In genomic region chr1:58783993-58784757, GRCh38 we compare ENCODE assay signal across 1 cellular context.
TF ChIP-seq lines count a peak whose summit lies in the region.

JUN (minus strand) TSS chr1:58784047; CDS start chr1:58783070, 977 bp downstream.

TF ChIP-seq in HepG2, 621 proteins besides CTCF, POLR2A, EP300 and RAD21 (continued from another document and continues in another):
- TF ChIP-seq ZNF704 (CRISPR knock-in tag; IDR thresholded peaks at IDR 0.05; ENCODE audit: borderline replicate concordance) (no peak), YEATS4 (CRISPR knock-in tag; IDR thresholded peaks at IDR 0.05; ENCODE audit: borderline replicate concordance) (peak; percentile 73), NFE2 (CRISPR knock-in tag; IDR thresholded peaks at IDR 0.05) (no peak), ETV5 (CRISPR knock-in tag; IDR thresholded peaks at IDR 0.05; ENCODE audit: borderline replicate concordance) (peak; percentile 83), ZNF792 (CRISPR knock-in tag; IDR thresholded peaks at IDR 0.05) (peak; percentile 90), ZNF550 (CRISPR knock-in tag; IDR thresholded peaks at IDR 0.05; ENCODE audit: borderline replicate concordance) (no peak), NFYC (CRISPR knock-in tag; IDR thresholded peaks at IDR 0.05) (peak; percentile 89), ZNF747 (CRISPR knock-in tag; IDR thresholded peaks at IDR 0.05; ENCODE audit: borderline replicate concordance) (no peak; the same call in 1 of the 2 replicates), FOSL2 (CRISPR knock-in tag; IDR thresholded peaks at IDR 0.05) (peak; percentile 41), MEIS2 (CRISPR knock-in tag; IDR thresholded peaks at IDR 0.05) (peak; percentile 19; the same call in 1 of the 2 replicates), IRF2 (CRISPR knock-in tag; IDR thresholded peaks at IDR 0.05) (peak; percentile 41), ZNF569 (CRISPR knock-in tag; IDR thresholded peaks at IDR 0.05; ENCODE audit: borderline replicate concordance) (no peak), TCF7 (IDR thresholded peaks at IDR 0.05; ENCODE audit: low read depth) (no peak), ZNF367 (CRISPR knock-in tag; IDR thresholded peaks at IDR 0.05; ENCODE audit: borderline replicate concordance) (no peak; the same call in 1 of the 2 replicates), ZMYM3 (CRISPR knock-in tag; IDR thresholded peaks at IDR 0.05) (no peak), FIP1L1 (IDR thresholded peaks at IDR 0.05; ENCODE audit: borderline replicate concordance, insufficient read depth, low read depth, low read length) (no peak; the same call in 1 of the 2 replicates), ZNF143 (CRISPR knock-in tag; IDR thresholded peaks at IDR 0.05) (peak; percentile 90), ZNF782 (CRISPR knock-in tag; IDR thresholded peaks at IDR 0.05; ENCODE audit: borderline replicate concordance) (no peak), ZNF605 (CRISPR knock-in tag; IDR thresholded peaks at IDR 0.05) (peak; percentile 59), IKZF4 (CRISPR knock-in tag; IDR thresholded peaks at IDR 0.05; ENCODE audit: borderline replicate concordance, low read depth, not compliant biosample characterization) (no peak), SMARCE1 (IDR thresholded peaks at IDR 0.05; ENCODE audit: borderline replicate concordance) (no peak), ESRRA (CRISPR knock-in tag; IDR thresholded peaks at IDR 0.05; ENCODE audit: low read depth) (peak; percentile 9; the same call in 1 of the 2 replicates), MTF1 (CRISPR knock-in tag; IDR thresholded peaks at IDR 0.05) (no peak), SIN3A (IDR thresholded peaks at IDR 0.05; ENCODE audit: borderline replicate concordance, low read depth, low read length) (peak; percentile 74; the same call in 1 of the 2 replicates), NBN (conservative IDR thresholded peaks at IDR 0.05) (no peak), MLLT10 (CRISPR knock-in tag; IDR thresholded peaks at IDR 0.05) (no peak), JUND (CRISPR knock-in tag; IDR thresholded peaks at IDR 0.05) (peak; percentile 90), TSC22D2 (CRISPR knock-in tag; IDR thresholded peaks at IDR 0.05; ENCODE audit: borderline replicate concordance) (0 out of 2 replicates have a peak, but pooled peaks have one; percentile 12), GATA4 (IDR thresholded peaks at IDR 0.05; ENCODE audit: borderline replicate concordance, low read depth) (peak; percentile 90; the same call in 1 of the 2 replicates), BRCA1 (CRISPR knock-in tag; IDR thresholded peaks at IDR 0.05) (0 out of 2 replicates have a peak, but pooled peaks have one; percentile 39), KLF15 (CRISPR knock-in tag; IDR thresholded peaks at IDR 0.05; ENCODE audit: borderline replicate concordance) (0 out of 2 replicates have a peak, but pooled peaks have one; percentile 3), PRMT3 (CRISPR knock-in tag; IDR thresholded peaks at IDR 0.05; ENCODE audit: borderline replicate concordance, low read depth) (peak; percentile 32; the same call in 1 of the 2 replicates), ZFAT (CRISPR knock-in tag; conservative IDR thresholded peaks at IDR 0.05) (no peak; the same call in 1 of the 2 replicates), CREBL2 (CRISPR knock-in tag; IDR thresholded peaks at IDR 0.05; ENCODE audit: borderline replicate concordance) (0 out of 2 replicates have a peak, but pooled peaks have one; percentile 3), ZNF552 (CRISPR knock-in tag; IDR thresholded peaks at IDR 0.05; ENCODE audit: borderline replicate concordance) (no peak), ZNF468 (CRISPR knock-in tag; IDR thresholded peaks at IDR 0.05) (no peak), KLF9 (CRISPR knock-in tag; IDR thresholded peaks at IDR 0.05; ENCODE audit: low read depth) (no peak), ZNF44 (CRISPR knock-in tag; IDR thresholded peaks at IDR 0.05) (no peak), ZKSCAN5 (CRISPR knock-in tag; IDR thresholded peaks at IDR 0.05) (no peak), MTF2 (CRISPR knock-in tag; IDR thresholded peaks at IDR 0.05; ENCODE audit: borderline replicate concordance) (0 out of 2 replicates have a peak, but pooled peaks have one; percentile 52), ZNF264 (CRISPR knock-in tag; IDR thresholded peaks at IDR 0.05) (0 out of 2 replicates have a peak, but pooled peaks have one; percentile 64), HDAC2 (CRISPR knock-in tag; IDR thresholded peaks at IDR 0.05) (0 out of 2 replicates have a peak, but pooled peaks have one; percentile 8), ZNF512 (CRISPR knock-in tag; IDR thresholded peaks at IDR 0.05) (no peak), FOXA1 (IDR thresholded peaks at IDR 0.05) (no peak), FOXA1 (CRISPR knock-in tag; IDR thresholded peaks at IDR 0.05) (peak; percentile 1; the same call in 1 of the 2 replicates), SP4 (CRISPR knock-in tag; IDR thresholded peaks at IDR 0.05) (peak; percentile 15; the same call in 1 of the 2 replicates), TBL1XR1 (IDR thresholded peaks at IDR 0.05; ENCODE audit: borderline replicate concordance, low read length, partially characterized antibody) (no peak), IRX3 (CRISPR knock-in tag; IDR thresholded peaks at IDR 0.05; ENCODE audit: borderline replicate concordance, low read depth) (no peak), KDM4B (CRISPR knock-in tag; IDR thresholded peaks at IDR 0.05) (no peak), SP1 (IDR thresholded peaks at IDR 0.05) (no peak), SP1 (CRISPR knock-in tag; IDR thresholded peaks at IDR 0.05) (peak; percentile 36; the same call in 1 of the 2 replicates), SAP130 (CRISPR knock-in tag; IDR thresholded peaks at IDR 0.05; ENCODE audit: low read depth) (peak; percentile 78), SSRP1 (CRISPR knock-in tag; IDR thresholded peaks at IDR 0.05) (no peak), DNMT3B (CRISPR knock-in tag; conservative IDR thresholded peaks at IDR 0.05) (peak; percentile 91), ZNF572 (CRISPR knock-in tag; IDR thresholded peaks at IDR 0.05) (no peak), FLYWCH1 (CRISPR knock-in tag; IDR thresholded peaks at IDR 0.05) (no peak), ZZZ3 (CRISPR knock-in tag; IDR thresholded peaks at IDR 0.05; ENCODE audit: borderline replicate concordance) (no peak), ELF3 (CRISPR knock-in tag; IDR thresholded peaks at IDR 0.05) (peak; percentile 9; the same call in 1 of the 2 replicates), MATR3 (CRISPR knock-in tag; IDR thresholded peaks at IDR 0.05) (no peak), SALL1 (CRISPR knock-in tag; IDR thresholded peaks at IDR 0.05) (peak; percentile 39; the same call in 1 of the 2 replicates), MBNL3 (CRISPR knock-in tag; conservative IDR thresholded peaks at IDR 0.05) (no peak)
- TF ChIP-seq, protein P1, sequence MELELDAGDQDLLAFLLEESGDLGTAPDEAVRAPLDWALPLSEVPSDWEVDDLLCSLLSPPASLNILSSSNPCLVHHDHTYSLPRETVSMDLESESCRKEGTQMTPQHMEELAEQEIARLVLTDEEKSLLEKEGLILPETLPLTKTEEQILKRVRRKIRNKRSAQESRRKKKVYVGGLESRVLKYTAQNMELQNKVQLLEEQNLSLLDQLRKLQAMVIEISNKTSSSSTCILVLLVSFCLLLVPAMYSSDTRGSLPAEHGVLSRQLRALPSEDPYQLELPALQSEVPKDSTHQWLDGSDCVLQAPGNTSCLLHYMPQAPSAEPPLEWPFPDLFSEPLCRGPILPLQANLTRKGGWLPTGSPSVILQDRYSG (CRISPR knock-in tag; IDR thresholded peaks at IDR 0.05): 0 out of 2 replicates have a peak, but pooled peaks have one; percentile 58
- TF ChIP-seq, protein P2, sequence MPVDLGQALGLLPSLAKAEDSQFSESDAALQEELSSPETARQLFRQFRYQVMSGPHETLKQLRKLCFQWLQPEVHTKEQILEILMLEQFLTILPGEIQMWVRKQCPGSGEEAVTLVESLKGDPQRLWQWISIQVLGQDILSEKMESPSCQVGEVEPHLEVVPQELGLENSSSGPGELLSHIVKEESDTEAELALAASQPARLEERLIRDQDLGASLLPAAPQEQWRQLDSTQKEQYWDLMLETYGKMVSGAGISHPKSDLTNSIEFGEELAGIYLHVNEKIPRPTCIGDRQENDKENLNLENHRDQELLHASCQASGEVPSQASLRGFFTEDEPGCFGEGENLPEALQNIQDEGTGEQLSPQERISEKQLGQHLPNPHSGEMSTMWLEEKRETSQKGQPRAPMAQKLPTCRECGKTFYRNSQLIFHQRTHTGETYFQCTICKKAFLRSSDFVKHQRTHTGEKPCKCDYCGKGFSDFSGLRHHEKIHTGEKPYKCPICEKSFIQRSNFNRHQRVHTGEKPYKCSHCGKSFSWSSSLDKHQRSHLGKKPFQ (CRISPR knock-in tag; IDR thresholded peaks at IDR 0.05; ENCODE audit: insufficient replicate concordance): peak; percentile 37
- TF ChIP-seq, protein P3, sequence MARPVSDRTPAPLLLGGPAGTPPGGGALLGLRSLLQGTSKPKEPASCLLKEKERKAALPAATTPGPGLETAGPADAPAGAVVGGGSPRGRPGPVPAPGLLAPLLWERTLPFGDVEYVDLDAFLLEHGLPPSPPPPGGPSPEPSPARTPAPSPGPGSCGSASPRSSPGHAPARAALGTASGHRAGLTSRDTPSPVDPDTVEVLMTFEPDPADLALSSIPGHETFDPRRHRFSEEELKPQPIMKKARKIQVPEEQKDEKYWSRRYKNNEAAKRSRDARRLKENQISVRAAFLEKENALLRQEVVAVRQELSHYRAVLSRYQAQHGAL (CRISPR knock-in tag; IDR thresholded peaks at IDR 0.05; ENCODE audit: not compliant biosample characterization): no peak
- TF ChIP-seq, protein P4, sequence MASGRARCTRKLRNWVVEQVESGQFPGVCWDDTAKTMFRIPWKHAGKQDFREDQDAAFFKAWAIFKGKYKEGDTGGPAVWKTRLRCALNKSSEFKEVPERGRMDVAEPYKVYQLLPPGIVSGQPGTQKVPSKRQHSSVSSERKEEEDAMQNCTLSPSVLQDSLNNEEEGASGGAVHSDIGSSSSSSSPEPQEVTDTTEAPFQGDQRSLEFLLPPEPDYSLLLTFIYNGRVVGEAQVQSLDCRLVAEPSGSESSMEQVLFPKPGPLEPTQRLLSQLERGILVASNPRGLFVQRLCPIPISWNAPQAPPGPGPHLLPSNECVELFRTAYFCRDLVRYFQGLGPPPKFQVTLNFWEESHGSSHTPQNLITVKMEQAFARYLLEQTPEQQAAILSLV (CRISPR knock-in tag; IDR thresholded peaks at IDR 0.05; ENCODE audit: borderline replicate concordance): peak; percentile 32; the same call in 1 of the 2 replicates
- TF ChIP-seq, protein P5, sequence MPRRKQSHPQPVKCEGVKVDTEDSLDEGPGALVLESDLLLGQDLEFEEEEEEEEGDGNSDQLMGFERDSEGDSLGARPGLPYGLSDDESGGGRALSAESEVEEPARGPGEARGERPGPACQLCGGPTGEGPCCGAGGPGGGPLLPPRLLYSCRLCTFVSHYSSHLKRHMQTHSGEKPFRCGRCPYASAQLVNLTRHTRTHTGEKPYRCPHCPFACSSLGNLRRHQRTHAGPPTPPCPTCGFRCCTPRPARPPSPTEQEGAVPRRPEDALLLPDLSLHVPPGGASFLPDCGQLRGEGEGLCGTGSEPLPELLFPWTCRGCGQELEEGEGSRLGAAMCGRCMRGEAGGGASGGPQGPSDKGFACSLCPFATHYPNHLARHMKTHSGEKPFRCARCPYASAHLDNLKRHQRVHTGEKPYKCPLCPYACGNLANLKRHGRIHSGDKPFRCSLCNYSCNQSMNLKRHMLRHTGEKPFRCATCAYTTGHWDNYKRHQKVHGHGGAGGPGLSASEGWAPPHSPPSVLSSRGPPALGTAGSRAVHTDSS (CRISPR knock-in tag; conservative IDR thresholded peaks at IDR 0.05): no peak
- TF ChIP-seq, protein P6, sequence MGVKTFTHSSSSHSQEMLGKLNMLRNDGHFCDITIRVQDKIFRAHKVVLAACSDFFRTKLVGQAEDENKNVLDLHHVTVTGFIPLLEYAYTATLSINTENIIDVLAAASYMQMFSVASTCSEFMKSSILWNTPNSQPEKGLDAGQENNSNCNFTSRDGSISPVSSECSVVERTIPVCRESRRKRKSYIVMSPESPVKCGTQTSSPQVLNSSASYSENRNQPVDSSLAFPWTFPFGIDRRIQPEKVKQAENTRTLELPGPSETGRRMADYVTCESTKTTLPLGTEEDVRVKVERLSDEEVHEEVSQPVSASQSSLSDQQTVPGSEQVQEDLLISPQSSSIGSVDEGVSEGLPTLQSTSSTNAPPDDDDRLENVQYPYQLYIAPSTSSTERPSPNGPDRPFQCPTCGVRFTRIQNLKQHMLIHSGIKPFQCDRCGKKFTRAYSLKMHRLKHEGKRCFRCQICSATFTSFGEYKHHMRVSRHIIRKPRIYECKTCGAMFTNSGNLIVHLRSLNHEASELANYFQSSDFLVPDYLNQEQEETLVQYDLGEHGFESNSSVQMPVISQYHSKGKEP (CRISPR knock-in tag; IDR thresholded peaks at IDR 0.05): peak; percentile 20; the same call in 1 of the 2 replicates
